ENCODE assay signal across 1 cellular context in the genomic region with DNA sequence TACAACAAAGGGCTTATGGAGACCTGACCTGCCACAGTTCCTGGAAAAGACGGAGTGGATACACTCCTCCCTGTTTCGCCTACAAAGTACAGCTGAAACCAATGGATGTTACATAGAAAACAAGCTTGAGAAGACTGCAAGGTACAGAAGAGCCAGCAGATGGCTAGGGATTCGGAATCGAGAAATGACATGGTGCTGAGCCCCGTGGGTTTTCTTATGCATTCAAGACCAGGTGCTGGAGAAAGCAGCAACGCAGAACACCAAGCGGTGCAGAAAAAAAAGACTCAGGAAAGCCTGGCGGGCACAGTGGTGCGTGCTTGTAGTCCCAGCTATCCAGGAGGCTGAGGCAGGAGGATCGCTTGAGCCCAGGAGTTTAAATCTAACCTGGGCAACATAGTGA.
TF ChIP-seq lines count a peak whose summit lies in the region.

No MANE protein-coding gene starts in this region.

TF ChIP-seq in HepG2, 621 proteins besides CTCF, POLR2A, EP300 and RAD21:
- TF ChIP-seq ONECUT2 (CRISPR knock-in tag; IDR thresholded peaks at IDR 0.05) (no peak), ZNF382 (CRISPR knock-in tag; IDR thresholded peaks at IDR 0.05; ENCODE audit: borderline replicate concordance) (no peak), ZNF343 (CRISPR knock-in tag; IDR thresholded peaks at IDR 0.05) (no peak), NPAS2 (CRISPR knock-in tag; IDR thresholded peaks at IDR 0.05; ENCODE audit: borderline replicate concordance) (no peak)
- TF ChIP-seq, protein P1, sequence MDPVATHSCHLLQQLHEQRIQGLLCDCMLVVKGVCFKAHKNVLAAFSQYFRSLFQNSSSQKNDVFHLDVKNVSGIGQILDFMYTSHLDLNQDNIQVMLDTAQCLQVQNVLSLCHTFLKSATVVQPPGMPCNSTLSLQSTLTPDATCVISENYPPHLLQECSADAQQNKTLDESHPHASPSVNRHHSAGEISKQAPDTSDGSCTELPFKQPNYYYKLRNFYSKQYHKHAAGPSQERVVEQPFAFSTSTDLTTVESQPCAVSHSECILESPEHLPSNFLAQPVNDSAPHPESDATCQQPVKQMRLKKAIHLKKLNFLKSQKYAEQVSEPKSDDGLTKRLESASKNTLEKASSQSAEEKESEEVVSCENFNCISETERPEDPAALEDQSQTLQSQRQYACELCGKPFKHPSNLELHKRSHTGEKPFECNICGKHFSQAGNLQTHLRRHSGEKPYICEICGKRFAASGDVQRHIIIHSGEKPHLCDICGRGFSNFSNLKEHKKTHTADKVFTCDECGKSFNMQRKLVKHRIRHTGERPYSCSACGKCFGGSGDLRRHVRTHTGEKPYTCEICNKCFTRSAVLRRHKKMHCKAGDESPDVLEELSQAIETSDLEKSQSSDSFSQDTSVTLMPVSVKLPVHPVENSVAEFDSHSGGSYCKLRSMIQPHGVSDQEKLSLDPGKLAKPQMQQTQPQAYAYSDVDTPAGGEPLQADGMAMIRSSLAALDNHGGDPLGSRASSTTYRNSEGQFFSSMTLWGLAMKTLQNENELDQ (CRISPR knock-in tag; IDR thresholded peaks at IDR 0.05; ENCODE audit: borderline replicate concordance) = no peak
